Comparison of ENCODE assay signal across 13 cellular contexts in genomic region chrX:15947648-15948317, GRCh38.
DNase-seq lines count a peak whose midpoint lies in the region; ATAC-seq, FAIRE-seq and TF ChIP-seq lines count a peak whose summit lies in the region.
"Had no signal": no experiment of that assay in that cellular context is flagged by ENCODE, and none has a peak within 500 bp of the region (broad histone marks: within the 10 kb centered on the region; RNA-seq: fewer than 3 reads in every experiment).

No MANE protein-coding gene starts in this region.

- H3K27me3 Mint-ChIP-seq in activated CD8-positive, alpha-beta T cell treated with anti-CD3 and anti-CD28 coated beads for 36 hours: peaks cover 1% of the 10 kb centered on the region
- peaks cover 10 to 43% of the 10 kb centered on the region in 2 donors for H3K27me3 Mint-ChIP-seq in natural killer cell treated with Interleukin-12 subunit alpha and Interleukin-12 subunit beta and Interleukin-15 and Interleukin-18, amount 100 ng/mL, for 72 hours
- H3K27me3 Mint-ChIP-seq: activated CD8-positive, alpha-beta memory T cell treated with anti-CD3 and anti-CD28 coated beads, Interleukin-2, amount 10 ng/mL, durations not matched to agents 7 days and 5 days had no signal

- intact Hi-C loops in activated CD8-positive, alpha-beta T cell treated with anti-CD3 and anti-CD28 coated beads for 36 hours (cut with micrococcal nuclease): no loop called here
- intact Hi-C loops in ascending aorta (cut with DNase I): no loop called here

- H3K4me3 Mint-ChIP-seq in activated CD8-positive, alpha-beta T cell treated with anti-CD3 and anti-CD28 coated beads for 36 hours: no peak overlapping the region
- no peak overlapping the region for H3K4me3 Mint-ChIP-seq in natural killer cell treated with Interleukin-12 subunit alpha and Interleukin-12 subunit beta and Interleukin-15 and Interleukin-18, amount 100 ng/mL, for 72 hours
- H3K4me3 Mint-ChIP-seq: activated CD8-positive, alpha-beta memory T cell treated with anti-CD3 and anti-CD28 coated beads, Interleukin-2, amount 10 ng/mL, durations not matched to agents 7 days and 5 days; CD4-positive, CD25-positive, alpha-beta regulatory T cell; memory B cell had no signal

- CTCF ChIA-PET in AG04450 (lab: Charles Lee): no interaction called here
- CTCF ChIA-PET in activated CD8-positive, alpha-beta T cell treated with anti-CD3 and anti-CD28 coated beads for 36 hours (lab: Charles Lee): no interaction called here

- no peak for ATAC-seq in activated CD8-positive, alpha-beta T cell treated with anti-CD3 and anti-CD28 coated beads for 36 hours
- no peak for ATAC-seq in HG03565 (IDR thresholded peaks at IDR 0.05; ENCODE audit: unreplicated experiment)
- ATAC-seq in natural killer cell treated with Interleukin-12 subunit alpha and Interleukin-12 subunit beta and Interleukin-15 and Interleukin-18, amount 100 ng/mL, for 72 hours: no peak
- ATAC-seq: activated CD8-positive, alpha-beta memory T cell treated with anti-CD3 and anti-CD28 coated beads, Interleukin-2, amount 10 ng/mL, durations not matched to agents 7 days and 5 days had no signal

- POLR2A ChIA-PET in AG04450 (lab: Yijun Ruan, JAX): no interaction called here
- POLR2A ChIA-PET in activated CD8-positive, alpha-beta T cell treated with anti-CD3 and anti-CD28 coated beads for 36 hours (lab: Charles Lee): no interaction called here

- TF ChIP-seq CTCF in AG04450 (IDR thresholded peaks at IDR 0.05; ENCODE audit: low read depth, low read length) (no peak), astrocyte of the spinal cord (IDR thresholded peaks at IDR 0.05; ENCODE audit: low read depth, low read length) (no peak), ascending aorta (IDR thresholded peaks at IDR 0.05) (no peak)
- TF ChIP-seq CTCF in activated CD8-positive, alpha-beta T cell treated with anti-CD3 and anti-CD28 coated beads for 36 hours (IDR thresholded peaks at IDR 0.05): no peak

- H3K27ac ChIP-seq in AG04450 (ENCODE audit: low read depth, low read length) (peak overlapping the region; percentile 11), ascending aorta (no peak overlapping the region)

- H3K27ac Mint-ChIP-seq in activated CD8-positive, alpha-beta T cell treated with anti-CD3 and anti-CD28 coated beads for 36 hours: no peak overlapping the region
- no peak overlapping the region for H3K27ac Mint-ChIP-seq in natural killer cell treated with Interleukin-12 subunit alpha and Interleukin-12 subunit beta and Interleukin-15 and Interleukin-18, amount 100 ng/mL, for 72 hours
- H3K27ac Mint-ChIP-seq: activated CD8-positive, alpha-beta memory T cell treated with anti-CD3 and anti-CD28 coated beads, Interleukin-2, amount 10 ng/mL, durations not matched to agents 7 days and 5 days; CD4-positive, CD25-positive, alpha-beta regulatory T cell; memory B cell had no signal

- no peaks in the 10 kb centered on the region for H3K27me3 ChIP-seq in AG04450 (ENCODE audit: control insufficient read depth, insufficient read depth, low read length)
- no peaks in the 10 kb centered on the region for H3K27me3 ChIP-seq in ascending aorta

- H3K36me3 Mint-ChIP-seq in activated CD8-positive, alpha-beta T cell treated with anti-CD3 and anti-CD28 coated beads for 36 hours (ENCODE audit: low read depth): no peaks in the 10 kb centered on the region
- no peaks in the 10 kb centered on the region for H3K36me3 Mint-ChIP-seq in natural killer cell treated with Interleukin-12 subunit alpha and Interleukin-12 subunit beta and Interleukin-15 and Interleukin-18, amount 100 ng/mL, for 72 hours
- H3K36me3 Mint-ChIP-seq: activated CD8-positive, alpha-beta memory T cell treated with anti-CD3 and anti-CD28 coated beads, Interleukin-2, amount 10 ng/mL, durations not matched to agents 7 days and 5 days; CD4-positive, CD25-positive, alpha-beta regulatory T cell had no signal

- DNase-seq in AG04450 (ENCODE audit: low read depth, low spot score) (peak; percentile 8), HTR-8/SVneo (ENCODE audit: insufficient read length, low spot score) (peak; percentile 45), astrocyte of the spinal cord (ENCODE audit: low read depth, low spot score) (peak; percentile 57), iris pigment epithelial cell (ENCODE audit: low read depth) (peak; percentile 55), ascending aorta (ENCODE audit: low spot score in 2 of 2) (no peak)
- no peak for DNase-seq in activated CD8-positive, alpha-beta T cell treated with anti-CD3 and anti-CD28 coated beads for 36 hours
- no peak for DNase-seq in natural killer cell treated with Interleukin-12 subunit alpha and Interleukin-12 subunit beta and Interleukin-15 and Interleukin-18, amount 100 ng/mL, for 72 hours (ENCODE audit: low spot score)
- DNase-seq: activated CD8-positive, alpha-beta memory T cell treated with anti-CD3 and anti-CD28 coated beads, Interleukin-2, amount 10 ng/mL, durations not matched to agents 7 days and 5 days; CD4-positive, CD25-positive, alpha-beta regulatory T cell; SHP77 had no signal

- H3K9me3 ChIP-seq in AG04450 (ENCODE audit: control insufficient read depth, insufficient read depth, low read length) (no peaks in the 10 kb centered on the region), ascending aorta (no peaks in the 10 kb centered on the region)

- no peaks in the 10 kb centered on the region for H3K4me1 ChIP-seq in ascending aorta

- in situ Hi-C loops in astrocyte of the spinal cord (cut with HindIII; ENCODE audit: low sequenced_read_pairs): no loop called here

- FAIRE-seq in HTR-8/SVneo (lab: Jason Lieb, UNC): peak; percentile 67
- FAIRE-seq: colon had no signal

- H3K9me3 Mint-ChIP-seq in activated CD8-positive, alpha-beta T cell treated with anti-CD3 and anti-CD28 coated beads for 36 hours: no peaks in the 10 kb centered on the region
- no peaks in the 10 kb centered on the region for H3K9me3 Mint-ChIP-seq in natural killer cell treated with Interleukin-12 subunit alpha and Interleukin-12 subunit beta and Interleukin-15 and Interleukin-18, amount 100 ng/mL, for 72 hours
- H3K9me3 Mint-ChIP-seq: memory B cell had no signal

- H3K4me3 ChIP-seq in AG04450 (ENCODE audit: low read depth, low read length) (no peak overlapping the region), astrocyte of the spinal cord (ENCODE audit: low read depth, low read length) (no peak overlapping the region), ascending aorta (no peak overlapping the region)

- no peaks in the 10 kb centered on the region for H3K36me3 ChIP-seq in ascending aorta

- no peaks in the 10 kb centered on the region for H3K4me1 Mint-ChIP-seq in activated CD8-positive, alpha-beta T cell treated with anti-CD3 and anti-CD28 coated beads for 36 hours (ENCODE audit: low read depth)
- no peaks in the 10 kb centered on the region for H3K4me1 Mint-ChIP-seq in natural killer cell treated with Interleukin-12 subunit alpha and Interleukin-12 subunit beta and Interleukin-15 and Interleukin-18, amount 100 ng/mL, for 72 hours (ENCODE audit: low read depth in 2 of 2)
- H3K4me1 Mint-ChIP-seq: CD4-positive, CD25-positive, alpha-beta regulatory T cell had no signal

Comparison
In these comparisons a context has a peak if more than half of its experiments do, and no peak if none do; other contexts are left out.
1. DNase-seq: peak in AG04450 (single experiment), HTR-8/SVneo (single experiment), astrocyte of the spinal cord (single experiment) and iris pigment epithelial cell (single experiment); none in activated CD8-positive, alpha-beta T cell treated with anti-CD3 and anti-CD28 coated beads for 36 hours (single experiment), ascending aorta (0 of 2) and natural killer cell treated with Interleukin-12 subunit alpha and Interleukin-12 subunit beta and Interleukin-15 and Interleukin-18, amount 100 ng/mL, for 72 hours (single experiment).